ENCODE assay signal across 15 cellular contexts in the genomic region with DNA sequence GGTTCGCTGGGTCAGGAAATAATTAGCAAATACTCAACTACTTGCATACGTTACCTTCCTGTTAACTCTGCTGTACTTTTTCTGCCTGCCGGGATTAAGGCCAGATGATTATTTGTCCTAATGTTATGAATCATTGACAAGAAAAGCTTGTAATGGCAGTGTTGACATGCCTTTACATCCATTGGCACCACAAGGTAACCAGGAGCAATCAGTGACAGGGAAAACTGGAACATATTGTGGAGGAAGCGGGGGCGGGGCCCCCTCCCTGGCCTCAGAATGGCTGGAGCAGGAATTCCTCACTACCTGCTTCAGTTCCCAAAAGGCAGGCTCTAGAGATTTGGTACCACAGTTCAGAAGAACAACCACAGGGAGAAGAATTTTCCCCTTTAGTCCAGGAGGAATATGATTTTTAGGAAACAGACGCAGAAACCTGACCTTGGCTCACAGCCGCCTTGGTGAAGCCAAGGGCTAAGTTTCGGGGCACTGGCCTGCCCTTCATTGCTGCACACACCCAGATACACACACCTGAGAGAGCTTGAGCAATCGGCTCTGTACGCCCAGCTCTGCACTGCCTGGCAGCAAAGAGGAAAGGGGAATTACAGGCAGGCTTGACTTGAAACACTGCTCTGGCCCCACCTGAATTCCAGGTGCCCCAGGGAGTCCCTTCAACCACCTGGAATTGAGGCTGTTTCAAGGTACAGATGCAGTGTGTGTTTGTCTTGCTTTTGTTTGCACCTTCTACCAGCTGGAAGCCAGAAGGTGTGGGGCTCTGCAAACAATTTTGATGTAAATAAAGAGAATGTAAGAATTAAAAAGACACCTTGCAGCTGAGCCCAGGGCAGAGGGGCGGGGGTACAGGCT.
A peak's percentile ranks its signal among the peaks of the same experiment; 100 is the strongest.
DNase-seq lines count a peak whose midpoint lies in the region; ATAC-seq and TF ChIP-seq lines count a peak whose summit lies in the region.
"Had no signal": no experiment of that assay in that cellular context is flagged by ENCODE, and none has a peak within 500 bp of the region (broad histone marks: within the 10 kb centered on the region; RNA-seq: fewer than 3 reads in every experiment).

No MANE protein-coding gene starts in this region.

- H3K27ac Mint-ChIP-seq in nephron progenitor cell = no peak overlapping the region
- H3K27ac Mint-ChIP-seq: memory B cell; stimulated activated effector memory CD8-positive, alpha-beta T cell treated with anti-CD3 and anti-CD28 coated beads, Interleukin-12 subunit alpha, Interleukin-12 subunit beta, amount 100 ng/mL, for 72 hours had no signal

- intact Hi-C loops in PC-3 (cut with micrococcal nuclease) = no loop called here
- intact Hi-C loops in stomach (cut with DNase I; ENCODE audit: low total_unique reads) = no loop called here
- intact Hi-C loops in uterus (cut with DNase I; ENCODE audit: low total_unique reads) = no loop called here

- H3K27me3 ChIP-seq in PC-3 (ENCODE audit: low read length) (no peaks in the 10 kb centered on the region), stomach (no peaks in the 10 kb centered on the region), uterus (no peaks in the 10 kb centered on the region), MG63 (no peaks in the 10 kb centered on the region)

- BruUV-seq in PC-3 (replicated peaks; lab: Mats Ljungman, UMichigan) = no TSS peak

- H3K27me3 Mint-ChIP-seq in nephron progenitor cell (ENCODE audit: low read depth, poor library complexity) = peaks cover 21% of the 10 kb centered on the region

- H3K79me2 ChIP-seq in PC-3 (ENCODE audit: low read length) = no peaks in the 10 kb centered on the region

- H3F3A ChIP-seq in PC-3 (ENCODE audit: low read length, unreplicated experiment) = no peaks in the 10 kb centered on the region

- H3K9me3 ChIP-seq in PC-3 (ENCODE audit: low read length) = no peaks in the 10 kb centered on the region
- H3K9me3 ChIP-seq in stomach = no peaks in the 10 kb centered on the region
- H3K9me3 ChIP-seq in uterus = no peaks in the 10 kb centered on the region
- H3K9me3 ChIP-seq in MG63 = no peaks in the 10 kb centered on the region

- H3K9me2 ChIP-seq in PC-3 (replicated peaks; ENCODE audit: low read length) = no peaks in the 10 kb centered on the region

- peak; percentile 84 for ATAC-seq in PC-3
- ATAC-seq: stimulated activated effector memory CD8-positive, alpha-beta T cell treated with anti-CD3 and anti-CD28 coated beads, Interleukin-12 subunit alpha, Interleukin-12 subunit beta, amount 100 ng/mL, for 72 hours had no signal

- no peaks in the 10 kb centered on the region for H3K9me3 Mint-ChIP-seq in nephron progenitor cell
- H3K9me3 Mint-ChIP-seq: memory B cell; stimulated activated effector memory CD8-positive, alpha-beta T cell treated with anti-CD3 and anti-CD28 coated beads, Interleukin-12 subunit alpha, Interleukin-12 subunit beta, amount 100 ng/mL, for 72 hours had no signal

- no peaks in the 10 kb centered on the region for H4K20me1 ChIP-seq in PC-3 (ENCODE audit: low read length)

- H3K27ac ChIP-seq in PC-3 (ENCODE audit: low read length) (peak overlapping the region; percentile 47), stomach (peak overlapping the region; percentile 59 to 89 (median 84)), uterus (no peak overlapping the region)

- POLR2A ChIA-PET in PC-3 (lab: Charles Lee; ENCODE audit: unreplicated experiment) = interaction anchor here (0.7 kb wide), 1 partner anchor 179 kb away, joined by 3 read pairs; no protein-coding TSS in a partner anchor

- TF ChIP-seq CTCF in LNCaP clone FGC (IDR thresholded peaks at IDR 0.05; ENCODE audit: control insufficient read depth, extremely low read depth, insufficient read depth) (no peak), PC-3 (conservative IDR thresholded peaks at IDR 0.05; ENCODE audit: low read depth, low read length) (no peak), stomach (IDR thresholded peaks at IDR 0.05) (no peak), uterus (IDR thresholded peaks at IDR 0.05) (no peak), nephron progenitor cell (IDR thresholded peaks at IDR 0.05) (no peak)

- peak overlapping the region; percentile 66 for H2AFZ ChIP-seq in PC-3 (ENCODE audit: low read length)

- H3K36me3 Mint-ChIP-seq in nephron progenitor cell (ENCODE audit: low read depth) = no peaks in the 10 kb centered on the region
- H3K36me3 Mint-ChIP-seq: memory B cell; stimulated activated effector memory CD8-positive, alpha-beta T cell treated with anti-CD3 and anti-CD28 coated beads, Interleukin-12 subunit alpha, Interleukin-12 subunit beta, amount 100 ng/mL, for 72 hours had no signal

- H3K4me1 ChIP-seq in PC-3 (ENCODE audit: insufficient read depth, low read length) = peaks cover 21% of the 10 kb centered on the region
- H3K4me1 ChIP-seq in stomach = peaks cover 0 to 13% (median 9%) of the 10 kb centered on the region in 4 donors
- no peaks in the 10 kb centered on the region for H3K4me1 ChIP-seq in uterus

- CTCF ChIA-PET in PC-3 (lab: Charles Lee) = no interaction called here

- no peak for TF ChIP-seq EP300 in stomach (IDR thresholded peaks at IDR 0.05)

- 22 to 38% (median 26%) methylated on average over 9 to 11 of the region's 11 CpGs for WGBS in stomach, 5 donors

- H3K4me3 Mint-ChIP-seq in nephron progenitor cell = no peak overlapping the region
- H3K4me3 Mint-ChIP-seq: memory B cell; stimulated activated effector memory CD8-positive, alpha-beta T cell treated with anti-CD3 and anti-CD28 coated beads, Interleukin-12 subunit alpha, Interleukin-12 subunit beta, amount 100 ng/mL, for 72 hours had no signal

- peaks cover 4% of the 10 kb centered on the region for H3K4me1 Mint-ChIP-seq in nephron progenitor cell
- H3K4me1 Mint-ChIP-seq: stimulated activated effector memory CD8-positive, alpha-beta T cell treated with anti-CD3 and anti-CD28 coated beads, Interleukin-12 subunit alpha, Interleukin-12 subunit beta, amount 100 ng/mL, for 72 hours had no signal

- TF ChIP-seq POLR2A in stomach (IDR thresholded peaks at IDR 0.05) = no peak
- no peak for TF ChIP-seq POLR2A in uterus (IDR thresholded peaks at IDR 0.05)

- H3K4me2 ChIP-seq in PC-3 (ENCODE audit: low read length) = peak overlapping the region; percentile 74
- H3K4me2 ChIP-seq: smooth muscle cell had no signal

- peak; percentile 92 for DNase-seq in LNCaP clone FGC (ENCODE audit: low read depth)
- DNase-seq in PC-3 = peak; percentile 78
- peak; percentile 84 for DNase-seq in iPS DF 4.7 (ENCODE audit: extremely low read depth, low spot score)
- peak; percentile 81 for DNase-seq in stomach
- DNase-seq in uterus = no peak
- DNase-seq in MG63 = no peak
- DNase-seq in cerebellum (ENCODE audit: low spot score) = no peak
- no peak for DNase-seq in nephron progenitor cell
- DNase-seq: activated effector memory CD4-positive, alpha-beta T cell treated with Interleukin-2 at 50 U/mL for 16 hours; DMS 273 treated with DMSO at 0.1 percent for 48 hours; effector memory CD4-positive, alpha-beta T cell; HCEC 1CT had no signal

- H3K9ac ChIP-seq in PC-3 (ENCODE audit: low read length) = no peak overlapping the region

- no peak overlapping the region for H3K4me3 ChIP-seq in LNCaP clone FGC (ENCODE audit: low read depth, low read length)
- H3K4me3 ChIP-seq in PC-3 (ENCODE audit: low read length) = peak overlapping the region; percentile 29; the same call in 1 of the 2 replicates
- no peak overlapping the region for H3K4me3 ChIP-seq in stomach
- no peak overlapping the region for H3K4me3 ChIP-seq in uterus
- no peak overlapping the region for H3K4me3 ChIP-seq in MG63
- H3K4me3 ChIP-seq: smooth muscle cell had no signal

- H3K36me3 ChIP-seq in PC-3 (ENCODE audit: low read depth, low read length) = no peaks in the 10 kb centered on the region
- H3K36me3 ChIP-seq in stomach = no peaks in the 10 kb centered on the region
- H3K36me3 ChIP-seq in uterus = no peaks in the 10 kb centered on the region
- no peaks in the 10 kb centered on the region for H3K36me3 ChIP-seq in MG63

Comparison
In these comparisons a context has a peak if more than half of its experiments do, and no peak if none do; other contexts are left out.
1. DNase-seq: peak in LNCaP clone FGC (single experiment), PC-3 (single experiment), iPS DF 4.7 (single experiment) and stomach (single experiment); none in uterus (0 of 2), MG63 (single experiment), cerebellum (single experiment) and nephron progenitor cell (single experiment).
2. H3K27ac ChIP-seq: peak in PC-3 (single experiment) and stomach (5 of 5); none in uterus (0 of 2).